Comparison of ENCODE assay signal across 14 cellular contexts in the genomic region with DNA sequence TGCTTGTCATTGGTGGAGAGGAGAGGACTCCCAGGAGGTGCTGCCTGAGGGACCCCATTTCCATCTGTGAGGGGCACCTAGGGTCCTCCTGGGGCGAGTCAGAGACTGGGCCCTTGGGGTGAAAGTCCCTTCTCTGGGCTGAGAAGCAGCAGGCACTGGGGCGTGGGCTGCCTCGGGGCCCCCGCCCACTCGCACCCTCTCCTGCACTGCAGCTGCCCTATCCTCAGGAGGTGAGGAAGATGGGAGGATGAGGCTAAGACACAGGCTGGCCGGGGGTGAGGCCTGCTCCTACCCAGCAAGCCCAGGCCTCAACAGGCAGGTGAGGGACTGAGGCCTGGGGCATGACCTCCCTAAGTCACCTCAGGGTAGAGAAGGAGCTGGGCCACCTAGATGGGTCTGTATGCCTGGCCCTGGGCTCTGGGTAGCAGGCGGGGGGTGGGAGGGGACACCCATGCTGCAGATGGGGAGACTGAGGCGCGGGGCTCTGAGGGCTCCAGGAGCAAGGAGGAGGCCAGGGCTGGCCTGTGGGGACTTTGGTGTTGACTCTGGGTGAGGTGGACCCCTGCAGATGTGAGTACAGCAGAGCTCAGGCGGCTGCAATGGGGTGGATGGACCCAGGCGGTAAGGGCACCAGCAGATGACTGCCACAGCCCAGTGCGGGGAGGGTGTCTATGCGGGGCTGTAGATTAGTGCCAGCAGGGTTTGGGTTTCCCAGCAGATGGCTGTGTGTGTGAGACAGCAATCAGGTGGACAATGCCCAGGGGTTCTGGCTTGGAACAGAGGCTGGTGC.
"Had no signal": no experiment of that assay in that cellular context is flagged by ENCODE, and none has a peak within 500 bp of the region (broad histone marks: within the 10 kb centered on the region; RNA-seq: fewer than 3 reads in every experiment).

No MANE protein-coding gene starts in this region.

- DNase-seq: activated CD4-positive, alpha-beta T cell treated with anti-CD3 and anti-CD28 coated beads, Interleukin-2, amount 50 U/mL, for 4 hours; activated naive CD4-positive, alpha-beta T cell treated with anti-CD3 and anti-CD28 coated beads for 36 hours; activated T-cell treated with anti-CD3 and anti-CD28 coated beads, Interleukin-2, amount 50 U/mL, for 72 hours; effector CD8-positive, alpha-beta T cell; foreskin melanocyte; heart right ventricle; islet precursor cell; mammary epithelial cell; mucosa of descending colon; nephron progenitor cell; small intestine; trophoblast cell had no signal

- H3K9me3 ChIP-seq: heart right ventricle, mucosa of descending colon had no signal

- H3K27ac ChIP-seq: coronary artery, heart right ventricle had no signal

- H3K9me3 Mint-ChIP-seq: activated naive CD4-positive, alpha-beta T cell treated with anti-CD3 and anti-CD28 coated beads for 36 hours; activated T-cell treated with anti-CD3 and anti-CD28 coated beads, Interleukin-2, amount 50 U/mL, for 72 hours had no signal

- H3K36me3 ChIP-seq: heart right ventricle had no signal

- H3K27ac Mint-ChIP-seq: activated naive CD4-positive, alpha-beta T cell treated with anti-CD3 and anti-CD28 coated beads for 36 hours; activated T-cell treated with anti-CD3 and anti-CD28 coated beads, Interleukin-2, amount 50 U/mL, for 72 hours had no signal

- H3K4me3 Mint-ChIP-seq: activated naive CD4-positive, alpha-beta T cell treated with anti-CD3 and anti-CD28 coated beads for 36 hours; activated T-cell treated with anti-CD3 and anti-CD28 coated beads, Interleukin-2, amount 50 U/mL, for 72 hours; nephron progenitor cell had no signal

- H3K4me3 ChIP-seq: coronary artery, heart right ventricle, mucosa of descending colon had no signal

- ATAC-seq: activated CD4-positive, CD25-positive, alpha-beta regulatory T cell treated with anti-CD3 and anti-CD28 coated beads, Interleukin-2, amount 50 U/mL, for 24 hours; heart right ventricle; mucosa of descending colon had no signal
